Comparison of ENCODE assay signal across 23 cellular contexts in genomic region chr4:110977554-110977953, GRCh38.
"Had no signal": no experiment of that assay in that cellular context is flagged by ENCODE, and none has a peak within 500 bp of the region (broad histone marks: within the 10 kb centered on the region; RNA-seq: fewer than 3 reads in every experiment).

No MANE protein-coding gene starts in this region.

- H3K27me3 ChIP-seq: colonic mucosa, esophagus muscularis mucosa, heart left ventricle, hepatocyte, left lung, right atrium auricular region, spleen, testis, tibial artery had no signal

- DNase-seq: colonic mucosa; effector CD8-positive, alpha-beta T cell; endodermal cell; heart left ventricle; left cardiac atrium; left lung; mesendoderm; midbrain; naive thymus-derived CD4-positive, alpha-beta T cell; spleen; stimulated activated CD4-positive, alpha-beta T cell treated with anti-CD3 and anti-CD28 coated beads, Interleukin-4, amount 100 ng/mL, for 4 hours; stimulated activated naive CD8-positive, alpha-beta T cell treated with anti-CD3 and anti-CD28 coated beads, Interleukin-15, Interleukin-2, amounts not matched to agents 100 U/mL and 50 U/mL, for 24 hours; substantia nigra; testis; tibial artery had no signal

- H3K4me2 ChIP-seq: hepatocyte, neural progenitor cell had no signal

- H3K4me3 ChIP-seq: colonic mucosa, esophagus muscularis mucosa, heart left ventricle, hepatocyte, left lung, neural progenitor cell, right atrium auricular region, spleen, testis, tibial artery had no signal

- H3K27ac ChIP-seq: colonic mucosa, epithelial cell of prostate, esophagus muscularis mucosa, heart left ventricle, hepatocyte, left lung, neural progenitor cell, parathyroid adenoma, right atrium auricular region, spleen, testis, tibial artery had no signal

- ATAC-seq: heart left ventricle; left cardiac atrium; left lung; naive thymus-derived CD4-positive, alpha-beta T cell; sciatic nerve; stimulated activated memory B cell treated with anti-CD40 and anti-IgM and Interleukin-4, amounts not matched to agents 10 μg/mL and 1 μg/mL and 100 μg/mL, for 72 hours; stimulated activated naive CD8-positive, alpha-beta T cell treated with anti-CD3 and anti-CD28 coated beads, Interleukin-15, Interleukin-2, amounts not matched to agents 100 U/mL and 50 U/mL, for 24 hours had no signal

- H3K36me3 ChIP-seq: colonic mucosa, esophagus muscularis mucosa, heart left ventricle, left lung, neural progenitor cell, right atrium auricular region, spleen, tibial artery had no signal

- H3K4me1 ChIP-seq: colonic mucosa, esophagus muscularis mucosa, heart left ventricle, left lung, neural progenitor cell, parathyroid adenoma, right atrium auricular region, spleen, testis, tibial artery had no signal

- H3K9ac ChIP-seq: neural progenitor cell, parathyroid adenoma had no signal

- H3K9me3 ChIP-seq: colonic mucosa, esophagus muscularis mucosa, heart left ventricle, left lung, right atrium auricular region, spleen, testis, tibial artery had no signal

- H2AFZ ChIP-seq: hepatocyte, neural progenitor cell, parathyroid adenoma had no signal

- H3K79me2 ChIP-seq: hepatocyte, parathyroid adenoma had no signal
